In the genomic region with DNA sequence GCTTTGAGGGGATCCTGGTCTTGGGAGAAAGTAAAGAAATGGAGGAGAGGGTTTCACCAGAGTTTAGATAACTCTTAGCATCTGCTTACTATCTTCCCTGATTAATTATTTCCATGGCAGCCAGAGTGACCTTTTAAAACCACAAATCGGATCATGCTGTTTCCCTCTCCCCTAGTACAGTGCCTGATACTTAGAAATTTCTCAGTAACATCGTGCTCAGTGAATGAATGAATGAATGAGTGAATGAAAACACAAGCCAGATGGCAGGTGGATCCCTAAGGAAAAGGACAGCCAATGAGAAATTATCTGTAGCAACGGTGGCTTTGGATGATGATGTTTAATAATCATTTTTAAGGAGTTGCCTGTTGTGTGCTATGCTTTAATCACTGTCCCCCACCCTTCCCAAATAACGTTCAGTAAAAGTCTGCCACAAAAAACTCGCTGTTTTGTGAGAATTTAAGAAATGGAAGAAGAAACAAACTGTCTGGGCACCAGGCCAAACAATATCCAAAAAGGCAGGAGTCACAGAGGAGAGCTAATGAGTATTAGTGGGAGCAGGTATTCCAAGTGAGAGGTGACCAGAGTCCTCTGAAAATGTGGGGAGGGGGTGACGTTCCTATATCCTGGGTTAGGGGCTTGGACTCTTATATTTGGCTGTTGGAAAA, we compare ENCODE assay signal across 1 cellular context.
TF ChIP-seq lines count a peak whose summit lies in the region.

No MANE protein-coding gene starts in this region.

TF ChIP-seq in endothelial cell of umbilical vein, 7 proteins besides CTCF, POLR2A, EP300 and RAD21 (continued from another document):
- TF ChIP-seq EZH2 (IDR thresholded peaks at IDR 0.05; ENCODE audit: borderline replicate concordance, low read depth, low read length, severe bottlenecking), result no peak
- no peak for TF ChIP-seq FOS (IDR thresholded peaks at IDR 0.05; ENCODE audit: borderline replicate concordance, insufficient read depth, low read length)
- TF ChIP-seq, protein P1, sequence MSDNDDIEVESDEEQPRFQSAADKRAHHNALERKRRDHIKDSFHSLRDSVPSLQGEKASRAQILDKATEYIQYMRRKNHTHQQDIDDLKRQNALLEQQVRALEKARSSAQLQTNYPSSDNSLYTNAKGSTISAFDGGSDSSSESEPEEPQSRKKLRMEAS (IDR thresholded peaks at IDR 0.05; ENCODE audit: insufficient read depth, insufficient read length), result no peak
